Comparison of ENCODE assay signal across 8 cellular contexts in genomic region chr12:13044002-13044858, GRCh38. TPM values are rescaled to one million over a fixed set of nuclear protein-coding genes. Genes with fewer than 3 reads are reported as not detected.
DNase-seq lines count a peak whose midpoint lies in the region; ATAC-seq and TF ChIP-seq lines count a peak whose summit lies in the region.

Gene FAM234B, plus strand, starts transcription at chr12:13044381. Its CDS starts 23 bp downstream, at chr12:13044404.

- no peak for TF ChIP-seq EP300 in Ishikawa (IDR thresholded peaks at IDR 0.05; ENCODE audit: borderline replicate concordance)

- H3K36me3 ChIP-seq in SJSA1 = peaks cover 5% of the 10 kb centered on the region; the same call in 1 of the 2 replicates

- H3K4me3 ChIP-seq in SJSA1 = peak within 1 kb of the TSS; percentile 97

- no peaks in the 10 kb centered on the region for H3K9me3 ChIP-seq in SJSA1 (replicated peaks)

- ATAC-seq in GM21526 (IDR thresholded peaks at IDR 0.05; ENCODE audit: low FRiP score, unreplicated experiment) = peak; percentile 80
- peak; percentile 92 for ATAC-seq in omental fat pad (ENCODE audit: low FRiP score)

- intact Hi-C loops in head of caudate nucleus (cut with DNase I) = loop anchor here (5.0 kb wide), 1 partner anchor 42 kb away; the partner anchor contains the start of gene HEBP1

- H3K27ac ChIP-seq in SJSA1 = no peak within 1 kb of the TSS
- no peak within 1 kb of the TSS for H3K27ac ChIP-seq in temporal lobe (ENCODE audit: low read depth, low read length)

- no peak for TF ChIP-seq CTCF in omental fat pad (IDR thresholded peaks at IDR 0.05)

- TF ChIP-seq RAD21 in Ishikawa (IDR thresholded peaks at IDR 0.05; ENCODE audit: low read depth) = no peak; the same call in 1 of the 2 replicates

- 0 out of 2 replicates have a peak, but pooled peaks cover 3% of the 10 kb centered on the region for H3K27me3 ChIP-seq in SJSA1 (replicated peaks)

- H3K4me1 ChIP-seq in SJSA1 (replicated peaks) = peaks cover 11% of the 10 kb centered on the region; the same call in 1 of the 2 replicates

- DNase-seq in DMS79 treated with DMSO at 0.1 percent for 48 hours (lab: John Stamatoyannopoulos, UW) (peak; percentile 50), SJSA1 (ENCODE audit: low read depth in 1 of 2, low spot score in 2 of 2) (peak; percentile 39 to 74), head of caudate nucleus (peak; percentile 55 to 94 (median 87)), omental fat pad (ENCODE audit: low spot score) (peak; percentile 62)
- DNase-seq in activated naive CD4-positive, alpha-beta T cell treated with anti-CD3 and anti-CD28 coated beads, Interleukin-2, amount 50 U/mL, for 16 hours = peak; percentile 78

TF ChIP-seq in Ishikawa, 13 proteins besides CTCF, POLR2A, EP300 and RAD21:
- TF ChIP-seq REST (IDR thresholded peaks at IDR 0.05; ENCODE audit: low read depth) (peak; percentile 53), ZBTB7A (IDR thresholded peaks at IDR 0.05; ENCODE audit: low read depth) (peak; percentile 100), TEAD4 (IDR thresholded peaks at IDR 0.05) (no peak), MAX (IDR thresholded peaks at IDR 0.05) (peak; percentile 64), NFIC (IDR thresholded peaks at IDR 0.05) (0 out of 2 replicates have a peak, but pooled peaks have one; percentile 8), YY1 (IDR thresholded peaks at IDR 0.05; ENCODE audit: low read depth) (peak; percentile 96), FOXM1 (IDR thresholded peaks at IDR 0.05; ENCODE audit: borderline replicate concordance, low read depth) (no peak), TCF12 (IDR thresholded peaks at IDR 0.05; ENCODE audit: low read depth) (no peak; the same call in 1 of the 2 replicates), CREB1 (IDR thresholded peaks at IDR 0.05; ENCODE audit: low read depth) (no peak), EGR1 (IDR thresholded peaks at IDR 0.05) (peak; percentile 45), CEBPB (IDR thresholded peaks at IDR 0.05) (peak; percentile 92), USF1 (IDR thresholded peaks at IDR 0.05) (no peak; the same call in none of the 2 replicates), TAF1 (IDR thresholded peaks at IDR 0.05; ENCODE audit: low read depth) (peak; percentile 93)

RNA-seq across cellular contexts. Expression of gene FAM234B, which starts in this region (rescaled TPM):
- 3.5 and 6.8 TPM in 2 replicates for total RNA-seq in SJSA1 (2014; rRNA removed; shearing (Covaris generic))
- total RNA-seq in omental fat pad = 10 to 100 TPM in 1 of 4 donors, 1 to 10 TPM in 3; 6.3 to 14.2 (median 7.5) TPM
- 51.9 TPM for total RNA-seq in temporal lobe
